ENCODE assay signal across 8 cellular contexts in the genomic region with DNA sequence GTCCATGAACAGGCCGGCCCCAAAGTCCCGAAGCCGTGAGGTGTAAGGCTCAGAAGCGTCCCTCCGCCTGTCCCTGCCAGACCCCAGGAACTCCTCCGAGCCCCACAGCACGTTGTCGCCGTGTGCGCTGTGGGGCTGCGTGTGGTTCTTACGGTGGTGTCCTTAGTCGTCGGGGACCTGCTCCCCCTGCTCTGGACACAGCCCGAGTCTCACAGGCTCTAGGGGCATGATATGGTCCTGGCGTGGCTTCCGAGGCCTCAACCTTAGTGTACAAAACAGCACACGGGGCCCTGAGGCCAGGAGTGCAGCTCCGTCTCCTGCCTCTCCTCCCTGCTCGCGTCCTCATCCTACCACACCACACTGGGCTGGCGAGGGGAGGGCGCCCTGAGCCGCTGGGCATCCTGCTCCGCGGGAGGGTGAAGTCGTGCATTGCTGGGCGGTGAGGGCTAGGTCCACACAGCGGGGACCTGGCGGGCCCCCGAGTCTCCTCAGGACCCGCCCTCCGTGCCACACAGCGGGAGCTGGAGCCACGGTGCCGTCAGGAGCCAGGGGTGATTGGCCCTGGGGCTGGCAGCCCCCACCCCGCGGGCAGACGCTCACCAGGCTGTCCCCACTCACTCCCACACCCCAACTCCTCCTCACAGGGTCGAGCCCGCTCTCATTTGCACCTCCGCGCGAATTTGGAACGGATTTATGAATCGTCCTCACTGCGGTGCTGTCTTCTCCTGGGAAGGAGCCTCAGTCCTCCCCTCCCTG. TPM values are rescaled to one million over a fixed set of nuclear protein-coding genes. Genes with fewer than 3 reads are reported as not detected.
DNase-seq lines count a peak whose midpoint lies in the region; ATAC-seq and TF ChIP-seq lines count a peak whose summit lies in the region.

No MANE protein-coding gene starts in this region.

- H3K4me3 ChIP-seq in iPS-20b (ENCODE audit: low read length) (peak overlapping the region; percentile 77), thyroid gland (replicated peaks in 1 of 3) (peak overlapping the region in 2 of 3 donors; percentile 29 to 98)

- peaks cover 32% of the 10 kb centered on the region for H3K4me1 Mint-ChIP-seq in activated CD8-positive, alpha-beta memory T cell treated with anti-CD3 and anti-CD28 coated beads, Interleukin-2, amount 10 ng/mL, durations not matched to agents 7 days and 5 days
- H3K4me1 Mint-ChIP-seq in activated CD8-positive, alpha-beta T cell treated with anti-CD3 and anti-CD28 coated beads for 36 hours (ENCODE audit: low read depth), result peaks cover 38% of the 10 kb centered on the region

- CTCF ChIA-PET in activated CD8-positive, alpha-beta memory T cell treated with anti-CD3 and anti-CD28 coated beads, Interleukin-2, amount 10 ng/mL, durations not matched to agents 7 days and 5 days (lab: Charles Lee), result interaction anchor here (1.0 to 3.6 kb wide), 11 partner anchors 8 to 197 kb away, joined by 3 to 26 read pairs (median 7); a partner anchor contains a TSS
- CTCF ChIA-PET in activated CD8-positive, alpha-beta T cell treated with anti-CD3 and anti-CD28 coated beads for 36 hours (lab: Charles Lee), result interaction anchor here (1.0 to 5.1 kb wide), 8 partner anchors 12 to 93 kb away, joined by 3 to 23 read pairs (median 3); a partner anchor contains a TSS

- no peak for DNase-seq in activated CD8-positive, alpha-beta memory T cell treated with anti-CD3 and anti-CD28 coated beads, Interleukin-2, amount 10 ng/mL, durations not matched to agents 7 days and 5 days
- no peak for DNase-seq in activated CD8-positive, alpha-beta memory T cell treated with anti-CD3 and anti-CD28 coated beads, Interleukin-2, amount 50 U/mL, for 48 hours
- DNase-seq in activated CD8-positive, alpha-beta T cell treated with anti-CD3 and anti-CD28 coated beads for 36 hours, result no peak
- peak; percentile 12 to 25 for DNase-seq in thyroid gland
- DNase-seq in AML-193 (lab: John Stamatoyannopoulos, UW), result no peak
- DNase-seq in NOMO-1 treated with dmso at 0.1 percent for 144 hours (lab: John Stamatoyannopoulos, UW; ENCODE audit: unreplicated experiment), result no peak

- POLR2A ChIA-PET in activated CD8-positive, alpha-beta T cell treated with anti-CD3 and anti-CD28 coated beads for 36 hours (lab: Charles Lee), result interaction anchor here (1.0 to 4.1 kb wide), 9 partner anchors 7 to 85 kb away, joined by 3 to 20 read pairs (median 4); a partner anchor contains a TSS

- no peak overlapping the region for H3K27ac Mint-ChIP-seq in activated CD8-positive, alpha-beta memory T cell treated with anti-CD3 and anti-CD28 coated beads, Interleukin-2, amount 10 ng/mL, durations not matched to agents 7 days and 5 days
- H3K27ac Mint-ChIP-seq in activated CD8-positive, alpha-beta T cell treated with anti-CD3 and anti-CD28 coated beads for 36 hours, result no peak overlapping the region

- intact Hi-C loops in activated CD8-positive, alpha-beta T cell treated with anti-CD3 and anti-CD28 coated beads for 36 hours (cut with micrococcal nuclease), result no loop called here
- intact Hi-C loops in thyroid gland (cut with DNase I), result no loop called here

- TF ChIP-seq CTCF in activated CD8-positive, alpha-beta T cell treated with anti-CD3 and anti-CD28 coated beads for 36 hours (IDR thresholded peaks at IDR 0.05), result peak; percentile 4
- TF ChIP-seq CTCF in thyroid gland (IDR thresholded peaks at IDR 0.05), result no peak

- H3K9me3 ChIP-seq in iPS-20b (ENCODE audit: insufficient read depth, low read depth, low read length), result no peaks in the 10 kb centered on the region
- no peaks in the 10 kb centered on the region for H3K9me3 ChIP-seq in thyroid gland

- H3K36me3 Mint-ChIP-seq in activated CD8-positive, alpha-beta memory T cell treated with anti-CD3 and anti-CD28 coated beads, Interleukin-2, amount 10 ng/mL, durations not matched to agents 7 days and 5 days, result no peaks in the 10 kb centered on the region
- peaks cover 14% of the 10 kb centered on the region for H3K36me3 Mint-ChIP-seq in activated CD8-positive, alpha-beta T cell treated with anti-CD3 and anti-CD28 coated beads for 36 hours (ENCODE audit: low read depth)

- H3K27me3 Mint-ChIP-seq in activated CD8-positive, alpha-beta memory T cell treated with anti-CD3 and anti-CD28 coated beads, Interleukin-2, amount 10 ng/mL, durations not matched to agents 7 days and 5 days, result peaks cover 2% of the 10 kb centered on the region
- H3K27me3 Mint-ChIP-seq in activated CD8-positive, alpha-beta T cell treated with anti-CD3 and anti-CD28 coated beads for 36 hours, result peaks cover 5% of the 10 kb centered on the region

- H3K27me3 ChIP-seq in iPS-20b (ENCODE audit: insufficient read depth, low read length) (peaks cover 17% of the 10 kb centered on the region), thyroid gland (no peaks in the 10 kb centered on the region)

- H3K9me3 Mint-ChIP-seq in activated CD8-positive, alpha-beta memory T cell treated with anti-CD3 and anti-CD28 coated beads, Interleukin-2, amount 10 ng/mL, durations not matched to agents 7 days and 5 days (ENCODE audit: low read depth), result no peaks in the 10 kb centered on the region
- H3K9me3 Mint-ChIP-seq in activated CD8-positive, alpha-beta T cell treated with anti-CD3 and anti-CD28 coated beads for 36 hours, result no peaks in the 10 kb centered on the region

- H3K9ac ChIP-seq in iPS-20b (ENCODE audit: low read depth, low read length), result peak overlapping the region; percentile 73; the same call in 1 of the 2 replicates

- peaks cover 2% of the 10 kb centered on the region; the same call in 1 of the 2 replicates for H3K36me3 ChIP-seq in iPS-20b (ENCODE audit: insufficient read depth, low read depth, low read length)
- no peaks in the 10 kb centered on the region for H3K36me3 ChIP-seq in thyroid gland

- H3K27ac ChIP-seq in iPS-20b (ENCODE audit: low read length) (no peak overlapping the region), thyroid gland (no peak overlapping the region)

- peaks cover 14% of the 10 kb centered on the region; the same call in 1 of the 2 replicates for H3K4me1 ChIP-seq in iPS-20b (ENCODE audit: insufficient read depth, low read length)
- H3K4me1 ChIP-seq in thyroid gland, result peaks cover 30 to 37% of the 10 kb centered on the region in 2 donors

- H3K4me3 Mint-ChIP-seq in activated CD8-positive, alpha-beta memory T cell treated with anti-CD3 and anti-CD28 coated beads, Interleukin-2, amount 10 ng/mL, durations not matched to agents 7 days and 5 days, result peak overlapping the region; percentile 57
- peak overlapping the region; percentile 74 for H3K4me3 Mint-ChIP-seq in activated CD8-positive, alpha-beta T cell treated with anti-CD3 and anti-CD28 coated beads for 36 hours

- TF ChIP-seq POLR2A in thyroid gland (IDR thresholded peaks at IDR 0.05), result no peak

- ATAC-seq in activated CD8-positive, alpha-beta memory T cell treated with anti-CD3 and anti-CD28 coated beads, Interleukin-2, amount 10 ng/mL, durations not matched to agents 7 days and 5 days, result no peak
- ATAC-seq in activated CD8-positive, alpha-beta T cell treated with anti-CD3 and anti-CD28 coated beads for 36 hours, result no peak
- no peak for ATAC-seq in HG03460 (IDR thresholded peaks at IDR 0.05; ENCODE audit: unreplicated experiment)

- 29 to 53% methylated on average over 13 to 26 of the region's 47 CpGs for whole genome bisulfite sequencing in thyroid gland, 2 donors

RNA-seq across cellular contexts. Expression of a gene that starts 1.1 kb away (rescaled TPM):
- total RNA-seq in activated CD8-positive, alpha-beta memory T cell treated with anti-CD3 and anti-CD28 coated beads, Interleukin-2, amount 10 ng/mL, durations not matched to agents 7 days and 5 days, result 10 to 100 TPM; 20.2 to 23.8 TPM
- 10 to 100 TPM; 12.4 to 14.1 TPM for total RNA-seq in activated CD8-positive, alpha-beta T cell treated with anti-CD3 and anti-CD28 coated beads for 36 hours
- 10 to 100 TPM; 28.2 to 51.8 (median 36.4) TPM for total RNA-seq in thyroid gland

RNA-seq across cellular contexts. Expression of a gene that starts 8.4 kb away (rescaled TPM):
- 10 to 100 TPM; 27.7 to 61.7 TPM for total RNA-seq in activated CD8-positive, alpha-beta memory T cell treated with anti-CD3 and anti-CD28 coated beads, Interleukin-2, amount 10 ng/mL, durations not matched to agents 7 days and 5 days
- 100 to 1,000 TPM; 140 to 141 TPM for total RNA-seq in activated CD8-positive, alpha-beta T cell treated with anti-CD3 and anti-CD28 coated beads for 36 hours
- 10 to 100 TPM in 2 of 4 donors, 1 to 10 TPM in 2; 5.5 to 29.2 (median 13.9) TPM for total RNA-seq in thyroid gland

RNA-seq across cellular contexts. Expression of a gene that starts 10.7 kb away (rescaled TPM):
- 10 to 100 TPM; 55.1 to 61.0 TPM for total RNA-seq in activated CD8-positive, alpha-beta memory T cell treated with anti-CD3 and anti-CD28 coated beads, Interleukin-2, amount 10 ng/mL, durations not matched to agents 7 days and 5 days
- total RNA-seq in activated CD8-positive, alpha-beta T cell treated with anti-CD3 and anti-CD28 coated beads for 36 hours, result 10 to 100 TPM; 28.1 to 32.0 TPM
- 10 to 100 TPM in 3 of 4 donors, 1 to 10 TPM in 1; 8.9 to 23.5 (median 15.8) TPM for total RNA-seq in thyroid gland

RNA-seq across cellular contexts. Expression of a gene that starts 17.5 kb away (rescaled TPM):
- 10 to 100 TPM; 48.5 TPM for total RNA-seq in activated CD8-positive, alpha-beta memory T cell treated with anti-CD3 and anti-CD28 coated beads, Interleukin-2, amount 10 ng/mL, durations not matched to agents 7 days and 5 days
- total RNA-seq in activated CD8-positive, alpha-beta T cell treated with anti-CD3 and anti-CD28 coated beads for 36 hours, result 10 to 100 TPM; 20.5 to 22.6 TPM
- 10 to 100 TPM; 30.4 to 36.5 (median 34.2) TPM for total RNA-seq in thyroid gland

RNA-seq across cellular contexts. Expression of a gene that starts 18.4 kb away (rescaled TPM):
- not detected for total RNA-seq in activated CD8-positive, alpha-beta memory T cell treated with anti-CD3 and anti-CD28 coated beads, Interleukin-2, amount 10 ng/mL, durations not matched to agents 7 days and 5 days
- not detected for total RNA-seq in activated CD8-positive, alpha-beta T cell treated with anti-CD3 and anti-CD28 coated beads for 36 hours
- total RNA-seq in thyroid gland, result not detected

Comparison
In these comparisons a context has a peak if more than half of its experiments do, and no peak if none do; other contexts are left out.
1. DNase-seq: peak in thyroid gland (2 of 2); none in activated CD8-positive, alpha-beta memory T cell treated with anti-CD3 and anti-CD28 coated beads, Interleukin-2, amount 10 ng/mL, durations not matched to agents 7 days and 5 days (single experiment), activated CD8-positive, alpha-beta memory T cell treated with anti-CD3 and anti-CD28 coated beads, Interleukin-2, amount 50 U/mL, for 48 hours (single experiment), activated CD8-positive, alpha-beta T cell treated with anti-CD3 and anti-CD28 coated beads for 36 hours (single experiment), AML-193 (0 of 2) and NOMO-1 treated with dmso at 0.1 percent for 144 hours (single experiment).